ENCODE assay signal across 13 cellular contexts in genomic region chr15:60399931-60400330, GRCh38. TPM values are rescaled to one million over a fixed set of nuclear protein-coding genes. Genes with fewer than 3 reads are reported as not detected.
DNase-seq lines count a peak whose midpoint lies in the region; ATAC-seq and TF ChIP-seq lines count a peak whose summit lies in the region.
"Had no signal": no experiment of that assay in that cellular context is flagged by ENCODE, and none has a peak within 500 bp of the region (broad histone marks: within the 10 kb centered on the region; RNA-seq: fewer than 3 reads in every experiment).

No MANE protein-coding gene starts in this region.

- H3K27ac Mint-ChIP-seq in T-helper 1 cell treated with Interleukin-12 subunit alpha and Interleukin-12 subunit beta and Interleukin-4 antibody, amounts not matched to agents 30 μg/mL and 1 μg/mL, for 36 hours = peak overlapping the region; percentile 29
- H3K27ac Mint-ChIP-seq in WTC11 = no peak overlapping the region

- peaks cover 23 to 59% of the 10 kb centered on the region in 2 donors for H3K4me1 ChIP-seq in thoracic aorta (ENCODE audit: control insufficient read depth in 1 of 2, low read depth in 2 of 2)

- peaks cover 11% of the 10 kb centered on the region for H3K27me3 Mint-ChIP-seq in T-helper 1 cell treated with Interleukin-12 subunit alpha and Interleukin-12 subunit beta and Interleukin-4 antibody, amounts not matched to agents 30 μg/mL and 1 μg/mL, for 36 hours (ENCODE audit: low read depth)
- peaks cover 17% of the 10 kb centered on the region for H3K27me3 Mint-ChIP-seq in WTC11 (ENCODE audit: low read depth)
- H3K27me3 Mint-ChIP-seq: activated B cell treated with CpG ODN at 0.5 μM for 24 hours; activated naive CD8-positive, alpha-beta T cell had no signal

- DNase-seq in T-helper 1 cell = no peak
- no peak for DNase-seq in WTC11 (ENCODE audit: low spot score)
- DNase-seq in hepatic stellate cell (ENCODE audit: low spot score) = peak; percentile 57
- no peak for DNase-seq in thoracic aorta (ENCODE audit: low spot score)
- no peak for DNase-seq in NCI-H748 (lab: John Stamatoyannopoulos, UW; ENCODE audit: unreplicated experiment)
- no peak for DNase-seq in NCI-H1930 (lab: John Stamatoyannopoulos, UW)
- DNase-seq: activated B cell treated with CpG ODN at 0.5 μM for 24 hours, NCI-H69 had no signal

- H3K4me3 ChIP-seq in thoracic aorta = no peak overlapping the region
- H3K4me3 ChIP-seq: lung had no signal

- POLR2A ChIA-PET in WTC11 (lab: Charles Lee) = no interaction called here

- no peaks in the 10 kb centered on the region for H3K36me3 ChIP-seq in thoracic aorta

- peaks cover 23% of the 10 kb centered on the region for H3K36me3 Mint-ChIP-seq in T-helper 1 cell treated with Interleukin-12 subunit alpha and Interleukin-12 subunit beta and Interleukin-4 antibody, amounts not matched to agents 30 μg/mL and 1 μg/mL, for 36 hours (ENCODE audit: low read depth)
- H3K36me3 Mint-ChIP-seq in WTC11 = no peaks in the 10 kb centered on the region
- H3K36me3 Mint-ChIP-seq: activated naive CD8-positive, alpha-beta T cell had no signal

- no peaks in the 10 kb centered on the region for H3K9me3 ChIP-seq in thoracic aorta

- no peak overlapping the region for H3K4me3 Mint-ChIP-seq in T-helper 1 cell treated with Interleukin-12 subunit alpha and Interleukin-12 subunit beta and Interleukin-4 antibody, amounts not matched to agents 30 μg/mL and 1 μg/mL, for 36 hours
- H3K4me3 Mint-ChIP-seq in WTC11 = 0 out of 2 replicates have a peak overlapping the region, but pooled peaks have one; percentile 78

- no peak for ATAC-seq in WTC11
- ATAC-seq in thoracic aorta (ENCODE audit: insufficient number of reproducible peaks, low FRiP score, low read depth) = no peak
- ATAC-seq in GM21360 (IDR thresholded peaks at IDR 0.05; ENCODE audit: unreplicated experiment) = no peak

- no peaks in the 10 kb centered on the region for H3K27me3 ChIP-seq in thoracic aorta (replicated peaks; ENCODE audit: insufficient read depth)

- CTCF ChIA-PET in WTC11 (lab: Charles Lee) = interaction anchor here (0.6 to 2.3 kb wide), 3 partner anchors 40 to 393 kb away, joined by 3 to 8 read pairs (median 3); no protein-coding TSS in a partner anchor

- TF ChIP-seq CTCF in WTC11 (IDR thresholded peaks at IDR 0.05) = no peak
- no peak for TF ChIP-seq CTCF in thoracic aorta (IDR thresholded peaks at IDR 0.05)

- no peaks in the 10 kb centered on the region for H3K9me3 Mint-ChIP-seq in T-helper 1 cell treated with Interleukin-12 subunit alpha and Interleukin-12 subunit beta and Interleukin-4 antibody, amounts not matched to agents 30 μg/mL and 1 μg/mL, for 36 hours
- H3K9me3 Mint-ChIP-seq in WTC11 = no peaks in the 10 kb centered on the region
- H3K9me3 Mint-ChIP-seq: activated B cell treated with CpG ODN at 0.5 μM for 24 hours had no signal

- H3K27ac ChIP-seq in thoracic aorta = peak overlapping the region; percentile 73 to 99
- H3K27ac ChIP-seq: 22Rv1 had no signal

- peaks cover 35% of the 10 kb centered on the region for H3K4me1 Mint-ChIP-seq in T-helper 1 cell treated with Interleukin-12 subunit alpha and Interleukin-12 subunit beta and Interleukin-4 antibody, amounts not matched to agents 30 μg/mL and 1 μg/mL, for 36 hours (ENCODE audit: low read depth)
- peaks cover 43% of the 10 kb centered on the region for H3K4me1 Mint-ChIP-seq in WTC11

TF ChIP-seq in WTC11, 78 proteins besides CTCF, POLR2A, EP300 and RAD21:
- TF ChIP-seq ZNF232 (CRISPR knock-in tag; IDR thresholded peaks at IDR 0.05) (no peak), HMGXB4 (CRISPR knock-in tag; IDR thresholded peaks at IDR 0.05) (no peak), ZNF671 (CRISPR knock-in tag; IDR thresholded peaks at IDR 0.05) (no peak), ZNF532 (CRISPR knock-in tag; IDR thresholded peaks at IDR 0.05; ENCODE audit: borderline replicate concordance) (no peak), RORB (CRISPR knock-in tag; IDR thresholded peaks at IDR 0.05) (no peak), GRHL2 (CRISPR knock-in tag; IDR thresholded peaks at IDR 0.05; ENCODE audit: insufficient replicate concordance, severe bottlenecking) (no peak), NFE2L1 (CRISPR knock-in tag; IDR thresholded peaks at IDR 0.05) (no peak)
- TF ChIP-seq, protein P1, sequence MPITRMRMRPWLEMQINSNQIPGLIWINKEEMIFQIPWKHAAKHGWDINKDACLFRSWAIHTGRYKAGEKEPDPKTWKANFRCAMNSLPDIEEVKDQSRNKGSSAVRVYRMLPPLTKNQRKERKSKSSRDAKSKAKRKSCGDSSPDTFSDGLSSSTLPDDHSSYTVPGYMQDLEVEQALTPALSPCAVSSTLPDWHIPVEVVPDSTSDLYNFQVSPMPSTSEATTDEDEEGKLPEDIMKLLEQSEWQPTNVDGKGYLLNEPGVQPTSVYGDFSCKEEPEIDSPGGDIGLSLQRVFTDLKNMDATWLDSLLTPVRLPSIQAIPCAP (CRISPR knock-in tag; IDR thresholded peaks at IDR 0.05) = no peak

RNA-seq across cellular contexts. Expression of gene ANXA2, which starts 2.1 kb away (rescaled TPM):
- total RNA-seq in WTC11 (2021) = 116 to 152 TPM (median 119 TPM) in 3 replicates
- total RNA-seq in thoracic aorta = 100 to 1,000 TPM; 752 to 812 TPM
